In genomic region chr12:124512667-124513296, GRCh38 we compare ENCODE assay signal across 8 cellular contexts. TPM values are rescaled to one million over a fixed set of nuclear protein-coding genes. Genes with fewer than 3 reads are reported as not detected.
DNase-seq lines count a peak whose midpoint lies in the region; ATAC-seq and TF ChIP-seq lines count a peak whose summit lies in the region.

No MANE protein-coding gene starts in this region.

- H3K27me3 Mint-ChIP-seq in activated CD8-positive, alpha-beta T cell treated with anti-CD3 and anti-CD28 coated beads for 36 hours, result no peaks in the 10 kb centered on the region

- H3K36me3 ChIP-seq in HAP-1 (replicated peaks) (no peaks in the 10 kb centered on the region; the same call in 1 of the 2 replicates), SJCRH30 (peaks cover 6% of the 10 kb centered on the region; the same call in 1 of the 2 replicates), fibroblast of lung (ENCODE audit: control insufficient read depth, insufficient read depth, low read length) (peaks cover 3% of the 10 kb centered on the region), mucosa of rectum (ENCODE audit: control insufficient read depth in 2 of 2, insufficient read depth in 2 of 2, low read length in 2 of 2) (peaks cover 0 to 3% of the 10 kb centered on the region in 2 donors)

- H3K4me3 Mint-ChIP-seq in activated CD8-positive, alpha-beta T cell treated with anti-CD3 and anti-CD28 coated beads for 36 hours, result no peak overlapping the region

- H3K9me3 Mint-ChIP-seq in activated CD8-positive, alpha-beta T cell treated with anti-CD3 and anti-CD28 coated beads for 36 hours, result no peaks in the 10 kb centered on the region

- DNase-seq in HAP-1 (ENCODE audit: low spot score in 2 of 2) (peak; percentile 71 to 93), SJCRH30 (peak; percentile 97 to 98), fibroblast of lung (ENCODE audit: low read depth in 2 of 2) (peak; percentile 93 to 97)
- DNase-seq in activated CD8-positive, alpha-beta T cell treated with anti-CD3 and anti-CD28 coated beads for 36 hours, result no peak
- DNase-seq in activated CD4-positive, alpha-beta T cell treated with anti-CD3 and anti-CD28 coated beads, Interleukin-2, amount 50 U/mL, for 4 hours, result no peak

- CTCF ChIA-PET in activated CD8-positive, alpha-beta T cell treated with anti-CD3 and anti-CD28 coated beads for 36 hours (lab: Charles Lee), result no interaction called here

- peaks cover 22% of the 10 kb centered on the region for H3K4me1 Mint-ChIP-seq in activated CD8-positive, alpha-beta T cell treated with anti-CD3 and anti-CD28 coated beads for 36 hours (ENCODE audit: low read depth)

- H3K27me3 ChIP-seq in HAP-1 (ENCODE audit: low read depth), result no peaks in the 10 kb centered on the region
- H3K27me3 ChIP-seq in SJCRH30, result no peaks in the 10 kb centered on the region
- H3K27me3 ChIP-seq in fibroblast of lung (ENCODE audit: control insufficient read depth, insufficient read depth, low read length), result no peaks in the 10 kb centered on the region
- H3K27me3 ChIP-seq in mucosa of rectum (ENCODE audit: control insufficient read depth in 2 of 2, insufficient read depth in 2 of 2, low read length in 2 of 2), result no peaks in the 10 kb centered on the region

- ATAC-seq in HG03159 (IDR thresholded peaks at IDR 0.05; ENCODE audit: unreplicated experiment), result no peak
- no peak for ATAC-seq in activated CD8-positive, alpha-beta T cell treated with anti-CD3 and anti-CD28 coated beads for 36 hours
- no peak for ATAC-seq in GM18867 (IDR thresholded peaks at IDR 0.05; ENCODE audit: unreplicated experiment)

- H3K4me3 ChIP-seq in HAP-1 (no peak overlapping the region), SJCRH30 (no peak overlapping the region), fibroblast of lung (replicated peaks in 1 of 4; ENCODE audit: control extremely low read depth in 1 of 4, insufficient read depth in 1 of 4, low read depth in 3 of 4, low read length in 4 of 4) (peak overlapping the region in 1 of 4 experiments; percentile 7), mucosa of rectum (ENCODE audit: low read length in 2 of 2) (no peak overlapping the region)

- peaks cover 17% of the 10 kb centered on the region for H3K4me1 ChIP-seq in HAP-1
- peaks cover 70% of the 10 kb centered on the region for H3K4me1 ChIP-seq in SJCRH30
- peaks cover 39% of the 10 kb centered on the region for H3K4me1 ChIP-seq in fibroblast of lung (ENCODE audit: control insufficient read depth, extremely low read depth, insufficient read depth, low read length)
- H3K4me1 ChIP-seq in mucosa of rectum (ENCODE audit: control insufficient read depth in 2 of 2, insufficient read depth in 2 of 2, low read length in 2 of 2), result peaks cover 49 to 62% of the 10 kb centered on the region in 2 donors

- POLR2A ChIA-PET in activated CD8-positive, alpha-beta T cell treated with anti-CD3 and anti-CD28 coated beads for 36 hours (lab: Charles Lee), result no interaction called here

- peaks cover 6% of the 10 kb centered on the region for H3K36me3 Mint-ChIP-seq in activated CD8-positive, alpha-beta T cell treated with anti-CD3 and anti-CD28 coated beads for 36 hours (ENCODE audit: low read depth)

- H3K27ac ChIP-seq in SJCRH30, result peak overlapping the region; percentile 89
- H3K27ac ChIP-seq in fibroblast of lung (ENCODE audit: insufficient read depth, low read length), result peak overlapping the region; percentile 74
- H3K27ac ChIP-seq in mucosa of rectum (ENCODE audit: low read depth in 2 of 2, low read length in 2 of 2), result peak overlapping the region; percentile 18 to 71

- no peak overlapping the region for H2AFZ ChIP-seq in fibroblast of lung (ENCODE audit: low read length)

- H3K79me2 ChIP-seq in fibroblast of lung (ENCODE audit: control insufficient read depth, insufficient read depth, low read length), result peaks cover 42% of the 10 kb centered on the region

- in situ Hi-C loops in HAP-1 (cut with MboI; ENCODE audit: low sequenced_read_pairs), result no loop called here

- H3K9me3 ChIP-seq in HAP-1 (no peaks in the 10 kb centered on the region), SJCRH30 (replicated peaks) (no peaks in the 10 kb centered on the region), fibroblast of lung (ENCODE audit: control insufficient read depth, insufficient read depth, low read depth, low read length) (no peaks in the 10 kb centered on the region), mucosa of rectum (ENCODE audit: control insufficient read depth in 2 of 2, low read length in 2 of 2) (no peaks in the 10 kb centered on the region)

- H3K27ac Mint-ChIP-seq in activated CD8-positive, alpha-beta T cell treated with anti-CD3 and anti-CD28 coated beads for 36 hours, result no peak overlapping the region

- TF ChIP-seq CTCF in fibroblast of lung (conservative IDR thresholded peaks at IDR 0.05 in 1 of 2, IDR thresholded peaks at IDR 0.05 in 1 of 2; ENCODE audit: low read depth in 1 of 2, low read length in 2 of 2), result no peak
- no peak for TF ChIP-seq CTCF in activated CD8-positive, alpha-beta T cell treated with anti-CD3 and anti-CD28 coated beads for 36 hours (IDR thresholded peaks at IDR 0.05)

- peak overlapping the region; percentile 48 for H3K4me2 ChIP-seq in fibroblast of lung (ENCODE audit: extremely low read depth, insufficient read depth, low read length)

- H3K9ac ChIP-seq in fibroblast of lung (ENCODE audit: insufficient read depth, low read length), result peak overlapping the region; percentile 24
- H3K9ac ChIP-seq in mucosa of rectum (ENCODE audit: low read depth in 1 of 2, low read length in 2 of 2), result peak overlapping the region; percentile 23 to 35

- H4K20me1 ChIP-seq in fibroblast of lung (ENCODE audit: control insufficient read depth, extremely low read depth, insufficient read depth, low read length), result peaks cover 2% of the 10 kb centered on the region

- intact Hi-C loops in activated CD8-positive, alpha-beta T cell treated with anti-CD3 and anti-CD28 coated beads for 36 hours (cut with micrococcal nuclease), result no loop called here

RNA-seq across cellular contexts. Expression of gene NCOR2, which starts 54.6 kb away (rescaled TPM):
- 48.5 and 52.2 TPM in 2 replicates for total RNA-seq in SJCRH30 (2014; rRNA removed; shearing (Covaris generic))
- 13.1 and 17.2 TPM in 2 replicates for total RNA-seq in fibroblast of lung
- polyA plus RNA-seq in fibroblast of lung, result 6.1 and 7.2 TPM in 2 replicates
- 49.7 and 79.6 TPM in 2 replicates for polyA plus RNA-seq in fibroblast of lung (2012)
- 29.1 and 47.4 TPM in 2 replicates for polyA minus RNA-seq in fibroblast of lung (ENCODE audit: low replicate concordance)
- 100 to 1,000 TPM; 105 to 110 TPM for total RNA-seq in activated CD8-positive, alpha-beta T cell treated with anti-CD3 and anti-CD28 coated beads for 36 hours

Comparison
In these comparisons a context has a peak if more than half of its experiments do, and no peak if none do; other contexts are left out.
1. DNase-seq: peak in HAP-1 (2 of 2), SJCRH30 (2 of 2) and fibroblast of lung (2 of 2); none in activated CD8-positive, alpha-beta T cell treated with anti-CD3 and anti-CD28 coated beads for 36 hours (single experiment) and activated CD4-positive, alpha-beta T cell treated with anti-CD3 and anti-CD28 coated beads, Interleukin-2, amount 50 U/mL, for 4 hours (0 of 2).
2. Peak in every context shown above with its lines, with median percentiles within 50 percentile points of each other: H3K27ac ChIP-seq.